In the genomic region with DNA sequence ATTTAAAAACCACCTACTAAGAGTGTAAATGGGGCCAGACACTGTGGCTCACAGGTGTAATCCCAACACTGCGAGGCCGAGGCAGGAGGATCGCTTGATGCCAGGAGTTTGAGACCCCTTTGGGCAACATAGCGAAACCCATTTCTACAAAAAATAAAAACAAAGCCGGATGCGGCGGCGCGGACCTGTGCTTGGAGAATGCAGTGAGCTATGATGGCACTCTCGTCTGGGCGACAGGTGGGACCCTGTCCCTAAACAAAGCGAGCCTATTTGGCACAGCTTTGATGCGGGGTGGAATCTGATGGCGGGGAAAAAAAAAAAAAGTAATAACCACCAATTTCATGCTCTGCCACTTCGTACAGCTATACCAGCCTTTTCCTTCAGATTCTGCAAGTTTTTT, we compare ENCODE assay signal across 9 cellular contexts. TPM values are rescaled to one million over a fixed set of nuclear protein-coding genes. Genes with fewer than 3 reads are reported as not detected.
DNase-seq lines count a peak whose midpoint lies in the region; ATAC-seq, FAIRE-seq and TF ChIP-seq lines count a peak whose summit lies in the region.
"Had no signal": no experiment of that assay in that cellular context is flagged by ENCODE, and none has a peak within 500 bp of the region (broad histone marks: within the 10 kb centered on the region; RNA-seq: fewer than 3 reads in every experiment).

No MANE protein-coding gene starts in this region.

- H3K36me3 Mint-ChIP-seq in activated CD8-positive, alpha-beta T cell treated with anti-CD3 and anti-CD28 coated beads for 36 hours (ENCODE audit: low read depth), result peaks cover 77% of the 10 kb centered on the region

- ATAC-seq in activated CD8-positive, alpha-beta T cell treated with anti-CD3 and anti-CD28 coated beads for 36 hours, result no peak
- no peak for ATAC-seq in gastroesophageal sphincter

- no peaks in the 10 kb centered on the region for H3K27me3 Mint-ChIP-seq in activated CD8-positive, alpha-beta T cell treated with anti-CD3 and anti-CD28 coated beads for 36 hours

- TF ChIP-seq EP300 in gastroesophageal sphincter (IDR thresholded peaks at IDR 0.05), result no peak

- WGBS in gastroesophageal sphincter (ENCODE audit: low coverage in 1 of 2), 2 donors, result 20 to 24% methylated on average over 11 to 15 of the region's 15 CpGs
- 10 to 23% (median 13%) methylated on average over 15 of the region's 15 CpGs for whole genome bisulfite sequencing in small intestine, 3 donors

- no peak for FAIRE-seq in small intestine (lab: Jason Lieb, UNC)

- CTCF ChIA-PET in activated CD8-positive, alpha-beta T cell treated with anti-CD3 and anti-CD28 coated beads for 36 hours (lab: Charles Lee), result interaction anchor here (0.6 to 1.4 kb wide), 2 partner anchors 24 to 51 kb away, joined by 3 read pairs; no protein-coding TSS in a partner anchor

- POLR2A ChIA-PET in activated CD8-positive, alpha-beta T cell treated with anti-CD3 and anti-CD28 coated beads for 36 hours (lab: Charles Lee), result interaction anchor here (1.0 to 5.1 kb wide), 10 partner anchors 12 to 96 kb away, joined by 3 to 40 read pairs (median 22); partner anchors contain the start of genes ACAT2, SOD2 and WTAP

- TF ChIP-seq CTCF in HL-60 (IDR thresholded peaks at IDR 0.05; ENCODE audit: insufficient read depth, low read length) (no peak), gastroesophageal sphincter (IDR thresholded peaks at IDR 0.05) (no peak)
- TF ChIP-seq CTCF in activated CD8-positive, alpha-beta T cell treated with anti-CD3 and anti-CD28 coated beads for 36 hours (IDR thresholded peaks at IDR 0.05), result no peak

- H3K27me3 ChIP-seq in HL-60 (ENCODE audit: insufficient read depth, poor library complexity, severe bottlenecking) (no peaks in the 10 kb centered on the region), gastroesophageal sphincter (no peaks in the 10 kb centered on the region), small intestine (ENCODE audit: control insufficient read depth in 2 of 2, insufficient read depth in 2 of 2, low read length in 2 of 2) (no peaks in the 10 kb centered on the region)

- H3K36me3 ChIP-seq in gastroesophageal sphincter (peaks cover 0 to 54% of the 10 kb centered on the region in 2 donors), small intestine (ENCODE audit: control insufficient read depth in 2 of 2, insufficient read depth in 2 of 2, low read length in 2 of 2) (peaks cover 6 to 11% of the 10 kb centered on the region in 2 donors)

- H3K4me1 Mint-ChIP-seq in activated CD8-positive, alpha-beta T cell treated with anti-CD3 and anti-CD28 coated beads for 36 hours (ENCODE audit: low read depth), result peaks cover 55% of the 10 kb centered on the region

- peak overlapping the region; percentile 98 for H3K4me3 Mint-ChIP-seq in activated CD8-positive, alpha-beta T cell treated with anti-CD3 and anti-CD28 coated beads for 36 hours

- TF ChIP-seq POLR2A in gastroesophageal sphincter (IDR thresholded peaks at IDR 0.05), result no peak

- peak overlapping the region; percentile 88 for H3K27ac Mint-ChIP-seq in activated CD8-positive, alpha-beta T cell treated with anti-CD3 and anti-CD28 coated beads for 36 hours

- H3K4me3 ChIP-seq in HL-60 (replicated peaks; ENCODE audit: insufficient read depth, low read length) (peak overlapping the region; percentile 91), gastroesophageal sphincter (peak overlapping the region; percentile 78 to 100), small intestine (ENCODE audit: low read depth in 1 of 2, low read length in 2 of 2) (peak overlapping the region; percentile 72 to 93)

- no peak for DNase-seq in HL-60 (ENCODE audit: low read depth in 1 of 2, low spot score in 1 of 2)
- DNase-seq in activated CD8-positive, alpha-beta T cell treated with anti-CD3 and anti-CD28 coated beads for 36 hours, result peak; percentile 36
- no peak for DNase-seq in small intestine
- DNase-seq in NOMO-1 (lab: John Stamatoyannopoulos, UW; ENCODE audit: unreplicated experiment in 2 of 2), result no peak
- DNase-seq in NCI-H226, result no peak
- DNase-seq in NCI-H2196 (lab: John Stamatoyannopoulos, UW; ENCODE audit: unreplicated experiment), result no peak
- DNase-seq in epidermal melanocyte (ENCODE audit: insufficient read length, low spot score), result no peak
- DNase-seq: NCI-H1417 treated with DMSO at 0.1 percent for 48 hours had no signal

- peaks cover 3 to 67% (median 31%) of the 10 kb centered on the region in 3 donors for H3K4me1 ChIP-seq in gastroesophageal sphincter
- H3K4me1 ChIP-seq in small intestine (ENCODE audit: control insufficient read depth in 2 of 2, insufficient read depth in 1 of 2, low read depth in 1 of 2, low read length in 1 of 2), result peaks cover 0 to 17% of the 10 kb centered on the region in 2 donors

- intact Hi-C loops in activated CD8-positive, alpha-beta T cell treated with anti-CD3 and anti-CD28 coated beads for 36 hours (cut with micrococcal nuclease), result loop anchor here (2.0 to 5.0 kb wide), 3 partner anchors 61 to 187 kb away; partner anchors contain the start of genes SOD2 and WTAP

- no peaks in the 10 kb centered on the region for H3K9me3 ChIP-seq in gastroesophageal sphincter
- H3K9me3 ChIP-seq in small intestine (ENCODE audit: control insufficient read depth, low read depth), result no peaks in the 10 kb centered on the region

- H3K27ac ChIP-seq in HL-60 (replicated peaks) (peak overlapping the region; percentile 87), gastroesophageal sphincter (peak overlapping the region in 2 of 4 donors; percentile 97 to 99), small intestine (ENCODE audit: low read depth in 1 of 2, low read length in 1 of 2) (peak overlapping the region in 1 of 2 donors; percentile 28)

- no peaks in the 10 kb centered on the region for H3K9me3 Mint-ChIP-seq in activated CD8-positive, alpha-beta T cell treated with anti-CD3 and anti-CD28 coated beads for 36 hours

RNA-seq across cellular contexts. Expression of gene TCP1, which starts 1.1 kb away (rescaled TPM):
- 100 to 1,000 TPM; 446 to 452 TPM for total RNA-seq in activated CD8-positive, alpha-beta T cell treated with anti-CD3 and anti-CD28 coated beads for 36 hours
- 100 to 1,000 TPM; 129 to 147 (median 138) TPM for total RNA-seq in gastroesophageal sphincter
- 100 to 1,000 TPM in 1 of 3 donors, 10 to 100 TPM in 2; 67.8 to 109 (median 70.2) TPM for polyA plus RNA-seq in small intestine

RNA-seq across cellular contexts. Expression of gene MRPL18, which starts 2.0 kb away (rescaled TPM):
- 10 to 100 TPM; 81.8 to 83.5 TPM for total RNA-seq in activated CD8-positive, alpha-beta T cell treated with anti-CD3 and anti-CD28 coated beads for 36 hours
- total RNA-seq in gastroesophageal sphincter, result 100 to 1,000 TPM in 1 of 4 donors, 10 to 100 TPM in 3; 58.0 to 107 (median 66.3) TPM
- polyA plus RNA-seq in small intestine, result 10 to 100 TPM; 74.8 to 83.3 (median 77.2) TPM

RNA-seq across cellular contexts. Expression of gene PNLDC1, which starts 11.8 kb away (rescaled TPM):
- under 1 TPM; 0.34 to 0.54 TPM for total RNA-seq in activated CD8-positive, alpha-beta T cell treated with anti-CD3 and anti-CD28 coated beads for 36 hours
- under 1 TPM in 1 of 4 donors, not detected in 3; 0.47 TPM for total RNA-seq in gastroesophageal sphincter
- polyA plus RNA-seq in small intestine, result under 1 TPM in 1 of 3 donors, not detected in 2; 0.04 TPM

RNA-seq across cellular contexts. Expression of gene ACAT2, which starts 26.4 kb away (rescaled TPM):
- total RNA-seq in activated CD8-positive, alpha-beta T cell treated with anti-CD3 and anti-CD28 coated beads for 36 hours, result 10 to 100 TPM; 70.8 to 74.1 TPM
- total RNA-seq in gastroesophageal sphincter, result 10 to 100 TPM in 2 of 4 donors, 1 to 10 TPM in 2; 3.1 to 11.7 (median 9.1) TPM
- polyA plus RNA-seq in small intestine, result 10 to 100 TPM; 12.2 to 55.0 (median 20.1) TPM
